8 cellular contexts compared by ENCODE assay signal in genomic region chr4:145177511-145177905, GRCh38. TPM values are rescaled to one million over a fixed set of nuclear protein-coding genes. Genes with fewer than 3 reads are reported as not detected.
A peak's percentile ranks its signal among the peaks of the same experiment; 100 is the strongest.
DNase-seq lines count a peak whose midpoint lies in the region; ATAC-seq and TF ChIP-seq lines count a peak whose summit lies in the region.

No MANE protein-coding gene starts in this region.

- 5 to 9% methylated on average over 4 of the region's 4 CpGs for WGBS in esophagus squamous epithelium, 2 donors
- 1 to 4% (median 2%) methylated on average over 4 of the region's 4 CpGs for WGBS in psoas muscle, 3 donors

- TF ChIP-seq CTCF in esophagus squamous epithelium (IDR thresholded peaks at IDR 0.05), result no peak
- no peak for TF ChIP-seq CTCF in psoas muscle (IDR thresholded peaks at IDR 0.05)

- H3K4me1 ChIP-seq in SJSA1 (replicated peaks), result peaks cover 13% of the 10 kb centered on the region
- H3K4me1 ChIP-seq in esophagus squamous epithelium, result peaks cover 15 to 58% (median 19%) of the 10 kb centered on the region in 3 donors
- H3K4me1 ChIP-seq in psoas muscle, result peaks cover 42% of the 10 kb centered on the region

- peaks cover 11% of the 10 kb centered on the region; the same call in 1 of the 2 replicates for H3K36me3 ChIP-seq in SJSA1
- H3K36me3 ChIP-seq in esophagus squamous epithelium, result peaks cover 0 to 18% (median 0%) of the 10 kb centered on the region in 3 donors
- H3K36me3 ChIP-seq in psoas muscle (ENCODE audit: insufficient read depth in 1 of 2, low read depth in 1 of 2), result peaks cover 0 to 11% of the 10 kb centered on the region in 2 donors

- DNase-seq in G401 (ENCODE audit: low spot score) (peak; percentile 63), SJSA1 (ENCODE audit: low read depth in 1 of 2, low spot score in 2 of 2) (no peak), esophagus squamous epithelium (lab: John Stamatoyannopoulos, UW) (no peak), psoas muscle (no peak), NCI-H2081 treated with DMSO at 0.1 percent for 48 hours (lab: John Stamatoyannopoulos, UW) (no peak), hepatic stellate cell (ENCODE audit: low spot score) (no peak), HEK293T (ENCODE audit: extremely low spot score) (no peak), NCI-H69 (lab: John Stamatoyannopoulos, UW) (no peak)

- no peak for TF ChIP-seq POLR2A in esophagus squamous epithelium (IDR thresholded peaks at IDR 0.05)

- H3K27ac ChIP-seq in SJSA1, result peak overlapping the region; percentile 55
- peak overlapping the region; percentile 82 to 100 (median 96) for H3K27ac ChIP-seq in esophagus squamous epithelium
- H3K27ac ChIP-seq in psoas muscle, result peak overlapping the region; percentile 97

- ATAC-seq in psoas muscle, result peak in 3 of 4 donors; percentile 33 to 43 (median 35)

- no peaks in the 10 kb centered on the region for H3K9me3 ChIP-seq in SJSA1 (replicated peaks)
- no peaks in the 10 kb centered on the region for H3K9me3 ChIP-seq in esophagus squamous epithelium
- H3K9me3 ChIP-seq in psoas muscle, result no peaks in the 10 kb centered on the region

- in situ Hi-C loops in G401 (cut with HindIII; ENCODE audit: low sequenced_read_pairs), result no loop called here

- H3K4me3 ChIP-seq in SJSA1 (peak overlapping the region; percentile 68), esophagus squamous epithelium (peak overlapping the region; percentile 6 to 98 (median 80)), psoas muscle (peak overlapping the region; percentile 83)

- POLR2A ChIA-PET in HEK293T (lab: Yijun Ruan, JAX), result interaction anchor here (0.9 to 1.1 kb wide), 2 partner anchors 17 to 79 kb away, joined by 4 read pairs; partner anchors contain the start of genes ABCE1 and ANAPC10

- CTCF ChIA-PET in HEK293T (lab: Yijun Ruan, JAX), result interaction anchor here (0.6 kb wide), 1 partner anchor 33 kb away, joined by 4 read pairs; no protein-coding TSS in a partner anchor

- H3K27me3 ChIP-seq in SJSA1 (replicated peaks) (no peaks in the 10 kb centered on the region), esophagus squamous epithelium (no peaks in the 10 kb centered on the region), psoas muscle (ENCODE audit: insufficient read depth in 3 of 3, low read length in 2 of 3) (no peaks in the 10 kb centered on the region)

- intact Hi-C loops in esophagus squamous epithelium (cut with DNase I) (no loop called here), psoas muscle (cut with DNase I) (loop anchor here in 1 of 2 donors (10.0 kb wide), 1 partner anchor 1993 kb away; the partner anchor contains the start of gene USP38)

TF ChIP-seq in HEK293T, 16 proteins besides CTCF, POLR2A, EP300 and RAD21:
- no peak for TF ChIP-seq TARDBP (IDR thresholded peaks at IDR 0.05)
- TF ChIP-seq ELF4 (IDR thresholded peaks at IDR 0.05), result no peak
- TF ChIP-seq ARNT (IDR thresholded peaks at IDR 0.05), result no peak
- no peak for TF ChIP-seq HDGF (IDR thresholded peaks at IDR 0.05; ENCODE audit: borderline replicate concordance)
- TF ChIP-seq NFRKB (IDR thresholded peaks at IDR 0.05), result no peak
- no peak for TF ChIP-seq SP1 (IDR thresholded peaks at IDR 0.05)
- no peak for TF ChIP-seq FOXM1 (IDR thresholded peaks at IDR 0.05; ENCODE audit: borderline replicate concordance)
- TF ChIP-seq FOXA1 (IDR thresholded peaks at IDR 0.05), result no peak
- no peak for TF ChIP-seq BHLHE40 (IDR thresholded peaks at IDR 0.05; ENCODE audit: borderline replicate concordance)
- no peak for TF ChIP-seq LEF1 (IDR thresholded peaks at IDR 0.05; ENCODE audit: borderline replicate concordance)
- TF ChIP-seq PKNOX1 (IDR thresholded peaks at IDR 0.05), result no peak

RNA-seq across cellular contexts. Expression of gene OTUD4, which starts 2.9 kb away (rescaled TPM):
- total RNA-seq in G401 (2014; rRNA removed; shearing (Covaris generic)), result 14.8 and 15.6 TPM in 2 replicates
- 7.8 and 9.0 TPM in 2 replicates for total RNA-seq in SJSA1 (2014; rRNA removed; shearing (Covaris generic))
- total RNA-seq in esophagus squamous epithelium, result 10 to 100 TPM; 15.2 to 34.0 (median 25.2) TPM
- total RNA-seq in psoas muscle, result 10 to 100 TPM; 51.6 to 88.0 (median 56.5) TPM
- polyA plus RNA-seq in psoas muscle, result 10 to 100 TPM; 20.5 to 62.6 (median 22.7) TPM
